In the genomic region with DNA sequence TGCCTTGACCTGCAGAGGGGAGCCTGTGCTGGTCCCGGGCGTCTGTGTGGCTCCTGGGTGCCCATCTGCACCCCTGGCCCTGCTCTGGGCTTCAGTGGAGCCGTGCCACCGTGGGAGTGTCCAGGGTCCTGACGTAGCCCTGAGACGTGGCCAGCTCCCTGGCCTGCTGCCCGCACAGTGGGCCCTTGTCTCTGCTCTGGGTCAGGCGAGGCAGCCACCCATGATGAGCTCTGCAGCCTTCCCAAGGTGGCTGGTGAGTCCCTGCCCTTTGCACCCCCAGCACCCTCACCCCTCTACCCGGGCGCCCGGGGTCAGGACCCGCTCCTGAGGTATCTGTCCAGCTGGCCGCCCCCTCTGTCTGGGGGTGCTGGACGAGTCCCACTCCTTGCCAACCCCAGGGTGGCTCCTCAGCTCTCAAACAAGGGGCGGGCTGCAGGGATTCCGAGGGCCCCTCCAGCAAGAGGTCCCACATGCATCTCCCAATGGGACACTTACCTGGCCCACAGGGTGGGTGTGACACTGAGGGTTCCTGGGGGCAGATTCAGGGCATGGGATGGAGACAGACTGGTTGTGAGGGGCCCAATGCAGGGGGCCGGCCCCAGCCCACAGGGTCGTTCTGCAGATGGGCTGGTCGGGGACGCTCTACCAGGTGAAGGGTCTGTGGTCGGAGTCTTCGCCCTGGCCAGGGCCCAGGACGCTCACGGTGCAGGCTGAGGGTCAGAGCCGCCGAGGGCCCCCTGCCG, we compare ENCODE assay signal across 2 cellular contexts.
TF ChIP-seq lines count a peak whose summit lies in the region.

No MANE protein-coding gene starts in this region.

TF ChIP-seq in SK-N-SH treated with all-trans-retinoic acid at 6 μM for 48 hours, 23 proteins besides CTCF, POLR2A, EP300 and RAD21 (continued from another document):
- TF ChIP-seq CSDC2 (CRISPR knock-in tag; IDR thresholded peaks at IDR 0.05) (no peak), ZFP3 (CRISPR knock-in tag; IDR thresholded peaks at IDR 0.05) (no peak), ISL1 (CRISPR knock-in tag; IDR thresholded peaks at IDR 0.05) (no peak), ZC3H10 (CRISPR knock-in tag; IDR thresholded peaks at IDR 0.05) (no peak), TOX (CRISPR knock-in tag; IDR thresholded peaks at IDR 0.05; ENCODE audit: borderline replicate concordance) (no peak)

TF ChIP-seq in SK-N-SH, 30 proteins besides CTCF, POLR2A, EP300 and RAD21 (continued from another document):
- TF ChIP-seq, protein P1, sequence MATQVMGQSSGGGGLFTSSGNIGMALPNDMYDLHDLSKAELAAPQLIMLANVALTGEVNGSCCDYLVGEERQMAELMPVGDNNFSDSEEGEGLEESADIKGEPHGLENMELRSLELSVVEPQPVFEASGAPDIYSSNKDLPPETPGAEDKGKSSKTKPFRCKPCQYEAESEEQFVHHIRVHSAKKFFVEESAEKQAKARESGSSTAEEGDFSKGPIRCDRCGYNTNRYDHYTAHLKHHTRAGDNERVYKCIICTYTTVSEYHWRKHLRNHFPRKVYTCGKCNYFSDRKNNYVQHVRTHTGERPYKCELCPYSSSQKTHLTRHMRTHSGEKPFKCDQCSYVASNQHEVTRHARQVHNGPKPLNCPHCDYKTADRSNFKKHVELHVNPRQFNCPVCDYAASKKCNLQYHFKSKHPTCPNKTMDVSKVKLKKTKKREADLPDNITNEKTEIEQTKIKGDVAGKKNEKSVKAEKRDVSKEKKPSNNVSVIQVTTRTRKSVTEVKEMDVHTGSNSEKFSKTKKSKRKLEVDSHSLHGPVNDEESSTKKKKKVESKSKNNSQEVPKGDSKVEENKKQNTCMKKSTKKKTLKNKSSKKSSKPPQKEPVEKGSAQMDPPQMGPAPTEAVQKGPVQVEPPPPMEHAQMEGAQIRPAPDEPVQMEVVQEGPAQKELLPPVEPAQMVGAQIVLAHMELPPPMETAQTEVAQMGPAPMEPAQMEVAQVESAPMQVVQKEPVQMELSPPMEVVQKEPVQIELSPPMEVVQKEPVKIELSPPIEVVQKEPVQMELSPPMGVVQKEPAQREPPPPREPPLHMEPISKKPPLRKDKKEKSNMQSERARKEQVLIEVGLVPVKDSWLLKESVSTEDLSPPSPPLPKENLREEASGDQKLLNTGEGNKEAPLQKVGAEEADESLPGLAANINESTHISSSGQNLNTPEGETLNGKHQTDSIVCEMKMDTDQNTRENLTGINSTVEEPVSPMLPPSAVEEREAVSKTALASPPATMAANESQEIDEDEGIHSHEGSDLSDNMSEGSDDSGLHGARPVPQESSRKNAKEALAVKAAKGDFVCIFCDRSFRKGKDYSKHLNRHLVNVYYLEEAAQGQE (IDR thresholded peaks at IDR 0.05; ENCODE audit: low read depth, low read length), result no peak
- TF ChIP-seq RCOR1 (IDR thresholded peaks at IDR 0.05; ENCODE audit: low read length) (no peak), EZH2phosphoT487 (IDR thresholded peaks at IDR 0.05; ENCODE audit: borderline replicate concordance, low read depth) (no peak), MEF2A (IDR thresholded peaks at IDR 0.05; ENCODE audit: borderline replicate concordance, low read depth) (no peak), FOXJ3 (CRISPR knock-in tag; IDR thresholded peaks at IDR 0.05) (no peak), TAF1 (IDR thresholded peaks at IDR 0.05; ENCODE audit: borderline replicate concordance, low read depth, low read length) (no peak), NFIC (IDR thresholded peaks at IDR 0.05; ENCODE audit: borderline replicate concordance) (no peak), GABPA (IDR thresholded peaks at IDR 0.05; ENCODE audit: low read depth) (no peak), RXRA (IDR thresholded peaks at IDR 0.05; ENCODE audit: borderline replicate concordance, low read depth) (no peak), TEAD4 (IDR thresholded peaks at IDR 0.05; ENCODE audit: borderline replicate concordance, insufficient read depth) (no peak), ELF1 (IDR thresholded peaks at IDR 0.05) (no peak)
- TF ChIP-seq, protein P2, sequence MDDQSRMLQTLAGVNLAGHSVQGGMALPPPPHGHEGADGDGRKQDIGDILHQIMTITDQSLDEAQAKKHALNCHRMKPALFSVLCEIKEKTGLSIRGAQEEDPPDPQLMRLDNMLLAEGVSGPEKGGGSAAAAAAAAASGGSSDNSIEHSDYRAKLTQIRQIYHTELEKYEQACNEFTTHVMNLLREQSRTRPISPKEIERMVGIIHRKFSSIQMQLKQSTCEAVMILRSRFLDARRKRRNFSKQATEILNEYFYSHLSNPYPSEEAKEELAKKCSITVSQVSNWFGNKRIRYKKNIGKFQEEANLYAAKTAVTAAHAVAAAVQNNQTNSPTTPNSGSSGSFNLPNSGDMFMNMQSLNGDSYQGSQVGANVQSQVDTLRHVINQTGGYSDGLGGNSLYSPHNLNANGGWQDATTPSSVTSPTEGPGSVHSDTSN (IDR thresholded peaks at IDR 0.05), result no peak
TF ChIP-seq in SK-N-SH: peak in this region for 0.
